ENCODE assay signal across 8 cellular contexts in genomic region chr14:89899917-89900680, GRCh38. TPM values are rescaled to one million over a fixed set of nuclear protein-coding genes. Genes with fewer than 3 reads are reported as not detected.
DNase-seq lines count a peak whose midpoint lies in the region; ATAC-seq, FAIRE-seq and TF ChIP-seq lines count a peak whose summit lies in the region.

No MANE protein-coding gene starts in this region.

- peaks cover 4% of the 10 kb centered on the region for H3K4me1 ChIP-seq in astrocyte (ENCODE audit: insufficient read depth, low read length)
- H3K4me1 ChIP-seq in liver (ENCODE audit: control insufficient read depth in 4 of 4, insufficient read depth in 4 of 4, low read length in 3 of 4): peaks cover 0 to 3% (median 0%) of the 10 kb centered on the region in 4 donors

- peak overlapping the region; percentile 31 for H3K27ac Mint-ChIP-seq in astrocyte (ENCODE audit: unreplicated experiment)

- no peak for TF ChIP-seq POLR2A in lower leg skin (IDR thresholded peaks at IDR 0.05)

- H3K9me3 Mint-ChIP-seq in astrocyte (ENCODE audit: unreplicated experiment): no peaks in the 10 kb centered on the region

- no peak for ATAC-seq in GM21528 (IDR thresholded peaks at IDR 0.05; ENCODE audit: low FRiP score, unreplicated experiment)
- ATAC-seq in HG03457 (IDR thresholded peaks at IDR 0.05; ENCODE audit: unreplicated experiment): no peak

- H2AFZ ChIP-seq in astrocyte (ENCODE audit: low read depth, low read length): no peak overlapping the region

- H3K36me3 ChIP-seq in astrocyte (ENCODE audit: insufficient read depth, low read length) (no peaks in the 10 kb centered on the region), liver (ENCODE audit: control insufficient read depth in 4 of 4, insufficient read depth in 3 of 4, low read depth in 1 of 4, low read length in 3 of 4) (no peaks in the 10 kb centered on the region)

- H3K9me3 ChIP-seq in astrocyte (ENCODE audit: insufficient read depth, low read depth, low read length): no peaks in the 10 kb centered on the region
- no peaks in the 10 kb centered on the region for H3K9me3 ChIP-seq in liver (ENCODE audit: control insufficient read depth in 4 of 4, low read length in 3 of 4)

- no peaks in the 10 kb centered on the region for H3K27me3 Mint-ChIP-seq in astrocyte (ENCODE audit: low read depth, unreplicated experiment)

- peaks cover 19% of the 10 kb centered on the region for H3K4me1 Mint-ChIP-seq in astrocyte (ENCODE audit: low read depth, unreplicated experiment)

- peak overlapping the region; percentile 15 for H3K4me2 ChIP-seq in astrocyte (ENCODE audit: low read length)

- peak; percentile 26 for DNase-seq in NCI-H510A treated with DMSO at 0.1 percent for 48 hours (lab: John Stamatoyannopoulos, UW)
- DNase-seq in NCI-H510A (lab: John Stamatoyannopoulos, UW): no peak
- DNase-seq in KBM-7: peak; percentile 20
- DNase-seq in astrocyte (ENCODE audit: low read depth): no peak
- no peak for DNase-seq in lower leg skin (ENCODE audit: low spot score in 2 of 2)

- no peaks in the 10 kb centered on the region for H3K79me2 ChIP-seq in astrocyte (ENCODE audit: insufficient read depth, low read length)

- H3K9ac ChIP-seq in astrocyte (ENCODE audit: low read length) (no peak overlapping the region), liver (ENCODE audit: low read depth in 1 of 2, low read length in 2 of 2) (no peak overlapping the region)

- H3K4me3 ChIP-seq in astrocyte (ENCODE audit: insufficient read depth, low read depth, low read length): no peak overlapping the region
- H3K4me3 ChIP-seq in liver (ENCODE audit: low read depth in 1 of 3, low read length in 3 of 3): no peak overlapping the region
- no peak overlapping the region for H3K4me3 ChIP-seq in lower leg skin (ENCODE audit: low read depth, poor library complexity, severe bottlenecking)

- in situ Hi-C loops in KBM-7 (cut with MboI; ENCODE audit: low pct_unique_long_range_greater_than_20kb, low sequenced_read_pairs): loop anchor here (25.0 kb wide), 1 partner anchor 863 kb away; no protein-coding TSS in a partner anchor

- 87% methylated on average over 4 of the region's 4 CpGs for WGBS in liver
- 74 to 78% methylated on average over 4 of the region's 4 CpGs for WGBS in lower leg skin, 2 donors

- TF ChIP-seq RAD21 in liver (IDR thresholded peaks at IDR 0.05): peak; percentile 70 to 82

- H3K27me3 ChIP-seq in astrocyte (ENCODE audit: insufficient read depth, low read length) (no peaks in the 10 kb centered on the region), liver (ENCODE audit: control insufficient read depth in 4 of 4, insufficient read depth in 4 of 4, low read length in 3 of 4) (no peaks in the 10 kb centered on the region)

- peak; percentile 41 for FAIRE-seq in astrocyte (lab: Jason Lieb, UNC)

- no peak overlapping the region for H3K4me3 Mint-ChIP-seq in astrocyte (ENCODE audit: unreplicated experiment)

- TF ChIP-seq CTCF in astrocyte (IDR thresholded peaks at IDR 0.05; ENCODE audit: insufficient read depth, low read depth, low read length): peak; percentile 55
- peak; percentile 46 for TF ChIP-seq CTCF in liver (IDR thresholded peaks at IDR 0.05; ENCODE audit: low read depth, low read length, missing input control)
- TF ChIP-seq CTCF in lower leg skin (IDR thresholded peaks at IDR 0.05): no peak

- intact Hi-C loops in lower leg skin (cut with DNase I; ENCODE audit: low total_unique reads): loop anchor here (5.0 kb wide), 1 partner anchor 128 kb away; no protein-coding TSS in a partner anchor

- no peaks in the 10 kb centered on the region for H3K36me3 Mint-ChIP-seq in astrocyte (ENCODE audit: low read depth, unreplicated experiment)

- H4K20me1 ChIP-seq in astrocyte (ENCODE audit: insufficient read depth, low read length): no peaks in the 10 kb centered on the region

- H3K27ac ChIP-seq in astrocyte (ENCODE audit: low read depth, low read length): peak overlapping the region; percentile 20
- no peak overlapping the region for H3K27ac ChIP-seq in liver (ENCODE audit: low read depth in 1 of 2, low read length in 2 of 2)

TF ChIP-seq in liver, 16 proteins besides CTCF, POLR2A, EP300 and RAD21:
- no peak for TF ChIP-seq ZBTB33 (IDR thresholded peaks at IDR 0.05)

RNA-seq across cellular contexts. Expression of gene EFCAB11, which starts 54.4 kb away (rescaled TPM):
- total RNA-seq in astrocyte (7.5 and 7.6 TPM in 2 replicates), liver (1 to 10 TPM; 2.8 to 4.0 TPM), lower leg skin (1 to 10 TPM; 2.6 to 9.6 (median 4.7) TPM)
- polyA plus RNA-seq in liver: 1 to 10 TPM; 2.1 to 4.7 TPM

RNA-seq across cellular contexts. Expression of gene TDP1, which starts 55.6 kb away (rescaled TPM):
- total RNA-seq in astrocyte (16.7 and 17.0 TPM in 2 replicates), liver (10 to 100 TPM in 1 of 2 donors, 1 to 10 TPM in 1; 5.1 to 10.6 TPM), lower leg skin (10 to 100 TPM; 11.1 to 21.6 (median 12.2) TPM)
- 1 to 10 TPM; 3.3 to 3.4 TPM for polyA plus RNA-seq in liver

Comparison
In these comparisons a context has a peak if more than half of its experiments do, and no peak if none do; other contexts are left out.
1. DNase-seq: peak in NCI-H510A treated with DMSO at 0.1 percent for 48 hours (single experiment) and KBM-7 (single experiment); none in NCI-H510A (single experiment), astrocyte (single experiment) and lower leg skin (0 of 2).
2. CTCF ChIP-seq: peak in astrocyte (single experiment) and liver (single experiment); none in lower leg skin (0 of 3).